Comparison of ENCODE assay signal across 8 cellular contexts in genomic region chr22:17774928-17775675, GRCh38. TPM values are rescaled to one million over a fixed set of nuclear protein-coding genes. Genes with fewer than 3 reads are reported as not detected.
DNase-seq lines count a peak whose midpoint lies in the region; ATAC-seq, FAIRE-seq and TF ChIP-seq lines count a peak whose summit lies in the region.

No MANE protein-coding gene starts in this region.

- H3K79me2 ChIP-seq in astrocyte (ENCODE audit: insufficient read depth, low read length): peaks cover 27% of the 10 kb centered on the region

- peaks cover 0 to 13% of the 10 kb centered on the region in 2 donors for H3K36me3 Mint-ChIP-seq in CD4-positive, alpha-beta memory T cell
- H3K36me3 Mint-ChIP-seq in IgD-negative memory B cell (peaks cover 1% of the 10 kb centered on the region), astrocyte (ENCODE audit: low read depth, unreplicated experiment) (peaks cover 5% of the 10 kb centered on the region)
- peaks cover 0 to 5% (median 2%) of the 10 kb centered on the region in 3 donors for H3K36me3 Mint-ChIP-seq in naive thymus-derived CD8-positive, alpha-beta T cell

- H3K4me2 ChIP-seq in astrocyte (ENCODE audit: low read length): peak overlapping the region; percentile 99

- no peak overlapping the region for H2AFZ ChIP-seq in astrocyte (ENCODE audit: low read depth, low read length)

- no peak for FAIRE-seq in astrocyte (lab: Jason Lieb, UNC)

- DNase-seq in CD4-positive, alpha-beta memory T cell: no peak
- DNase-seq in astrocyte (ENCODE audit: low read depth) (no peak), DMS153 (lab: John Stamatoyannopoulos, UW) (no peak), GOT3 (lab: John Stamatoyannopoulos, UW) (no peak), SHP77 treated with DMSO at 0.1 percent for 48 hours (lab: John Stamatoyannopoulos, UW) (no peak)
- peak in 1 of 10 donors; percentile 36 for DNase-seq in naive thymus-derived CD8-positive, alpha-beta T cell

- H3K27ac Mint-ChIP-seq in CD4-positive, alpha-beta memory T cell: peak overlapping the region; percentile 87 to 98 (median 94)
- H3K27ac Mint-ChIP-seq in IgD-negative memory B cell: peak overlapping the region; percentile 96 to 97 (median 97)
- H3K27ac Mint-ChIP-seq in astrocyte (ENCODE audit: unreplicated experiment): peak overlapping the region; percentile 23
- H3K27ac Mint-ChIP-seq in naive thymus-derived CD8-positive, alpha-beta T cell: peak overlapping the region; percentile 88 to 99 (median 98)

- H3K27me3 ChIP-seq in CD4-positive, alpha-beta memory T cell (ENCODE audit: insufficient read depth, low read length): no peaks in the 10 kb centered on the region
- H3K27me3 ChIP-seq in astrocyte (ENCODE audit: insufficient read depth, low read length): no peaks in the 10 kb centered on the region

- H3K4me3 Mint-ChIP-seq in CD4-positive, alpha-beta memory T cell: peak overlapping the region; percentile 83 to 99 (median 92)
- H3K4me3 Mint-ChIP-seq in IgD-negative memory B cell (peak overlapping the region; percentile 82 to 99 (median 94)), astrocyte (ENCODE audit: unreplicated experiment) (peak overlapping the region; percentile 79)
- H3K4me3 Mint-ChIP-seq in naive thymus-derived CD8-positive, alpha-beta T cell: peak overlapping the region; percentile 85 to 100 (median 95)

- intact Hi-C loops in CD4-positive, alpha-beta memory T cell (cut with micrococcal nuclease): loop anchor here (5.0 kb wide), 1 partner anchor 138 kb away; the partner anchor contains the start of gene BCL2L13

- CTCF ChIA-PET in CD4-positive, alpha-beta memory T cell (lab: Charles Lee; ENCODE audit: partially characterized antibody): interaction anchor here (6.8 kb wide), 1 partner anchor 10 kb away, joined by 58 read pairs; no protein-coding TSS in a partner anchor

- H3K36me3 ChIP-seq in CD4-positive, alpha-beta memory T cell (ENCODE audit: insufficient read depth, low read length): no peaks in the 10 kb centered on the region
- H3K36me3 ChIP-seq in astrocyte (ENCODE audit: insufficient read depth, low read length): no peaks in the 10 kb centered on the region

- H3K4me1 ChIP-seq in CD4-positive, alpha-beta memory T cell (ENCODE audit: insufficient read depth, low read length): peaks cover 83% of the 10 kb centered on the region
- peaks cover 22% of the 10 kb centered on the region for H3K4me1 ChIP-seq in astrocyte (ENCODE audit: insufficient read depth, low read length)

- H3K4me1 Mint-ChIP-seq in CD4-positive, alpha-beta memory T cell: peaks cover 50 to 91% (median 73%) of the 10 kb centered on the region in 4 donors
- peaks cover 45 to 53% (median 47%) of the 10 kb centered on the region in 3 donors for H3K4me1 Mint-ChIP-seq in IgD-negative memory B cell
- peaks cover 10% of the 10 kb centered on the region for H3K4me1 Mint-ChIP-seq in astrocyte (ENCODE audit: low read depth, unreplicated experiment)
- peaks cover 44 to 92% (median 86%) of the 10 kb centered on the region in 4 donors for H3K4me1 Mint-ChIP-seq in naive thymus-derived CD8-positive, alpha-beta T cell

- H3K9me3 Mint-ChIP-seq in CD4-positive, alpha-beta memory T cell: no peaks in the 10 kb centered on the region
- H3K9me3 Mint-ChIP-seq in IgD-negative memory B cell: no peaks in the 10 kb centered on the region
- no peaks in the 10 kb centered on the region for H3K9me3 Mint-ChIP-seq in astrocyte (ENCODE audit: unreplicated experiment)
- peaks cover 0 to 1% (median 0%) of the 10 kb centered on the region in 9 donors for H3K9me3 Mint-ChIP-seq in naive thymus-derived CD8-positive, alpha-beta T cell

- peaks cover 29% of the 10 kb centered on the region for H4K20me1 ChIP-seq in astrocyte (ENCODE audit: insufficient read depth, low read length)

- POLR2A ChIA-PET in CD4-positive, alpha-beta memory T cell (lab: Charles Lee; ENCODE audit: partially characterized antibody): interaction anchor here (0.9 to 3.2 kb wide), 2 partner anchors 10 to 11 kb away, joined by 3 to 19 read pairs; no protein-coding TSS in a partner anchor
- POLR2A ChIA-PET in naive thymus-derived CD8-positive, alpha-beta T cell (lab: Charles Lee): interaction anchor here (0.6 to 1.9 kb wide), 3 partner anchors 10 to 28 kb away, joined by 3 to 5 read pairs (median 5); no protein-coding TSS in a partner anchor

- TF ChIP-seq CTCF in astrocyte (IDR thresholded peaks at IDR 0.05; ENCODE audit: insufficient read depth, low read depth, low read length): no peak

- H3K9ac ChIP-seq in astrocyte (ENCODE audit: low read length): no peak overlapping the region

- no peaks in the 10 kb centered on the region for H3K9me3 ChIP-seq in CD4-positive, alpha-beta memory T cell (ENCODE audit: control insufficient read depth in 1 of 2, low read length in 2 of 2)
- no peaks in the 10 kb centered on the region for H3K9me3 ChIP-seq in astrocyte (ENCODE audit: insufficient read depth, low read depth, low read length)

- H3K27me3 Mint-ChIP-seq in CD4-positive, alpha-beta memory T cell: no peaks in the 10 kb centered on the region
- H3K27me3 Mint-ChIP-seq in IgD-negative memory B cell: no peaks in the 10 kb centered on the region
- H3K27me3 Mint-ChIP-seq in astrocyte (ENCODE audit: low read depth, unreplicated experiment): peaks cover 30% of the 10 kb centered on the region
- H3K27me3 Mint-ChIP-seq in naive thymus-derived CD8-positive, alpha-beta T cell: no peaks in the 10 kb centered on the region

- peak overlapping the region; percentile 57 for H3K27ac ChIP-seq in CD4-positive, alpha-beta memory T cell (ENCODE audit: low read depth, low read length)
- H3K27ac ChIP-seq in astrocyte (ENCODE audit: low read depth, low read length): no peak overlapping the region

- H3K4me3 ChIP-seq in CD4-positive, alpha-beta memory T cell (ENCODE audit: low read length in 2 of 2): no peak overlapping the region
- H3K4me3 ChIP-seq in astrocyte (ENCODE audit: insufficient read depth, low read depth, low read length): no peak overlapping the region

- ATAC-seq in naive thymus-derived CD8-positive, alpha-beta T cell: peak in 1 of 2 donors; percentile 5
- no peak for ATAC-seq in HG02885 (IDR thresholded peaks at IDR 0.05; ENCODE audit: poor library complexity, unreplicated experiment)

RNA-seq across cellular contexts. Expression of gene BID, which starts 0.8 kb away (rescaled TPM):
- 10 to 100 TPM; 22.0 to 23.1 TPM for total RNA-seq in CD4-positive, alpha-beta memory T cell
- polyA plus RNA-seq in CD4-positive, alpha-beta memory T cell: 100 to 1,000 TPM in 1 of 2 donors, 10 to 100 TPM in 1; 72.3 to 104 TPM
- 40.9 TPM for polyA plus RNA-seq in IgD-negative memory B cell
- 30.5 and 35.1 TPM in 2 replicates for total RNA-seq in astrocyte
- total RNA-seq in naive thymus-derived CD8-positive, alpha-beta T cell: 10 to 100 TPM; 22.3 to 23.0 TPM
- polyA plus RNA-seq in naive thymus-derived CD8-positive, alpha-beta T cell: 10 to 100 TPM; 67.0 to 84.1 (median 67.7) TPM

Comparison
In these comparisons a context has a peak if more than half of its experiments do, and no peak if none do; other contexts are left out.
1. H3K27ac Mint-ChIP-seq: peak in every context shown above with its lines; median percentile 98 in naive thymus-derived CD8-positive, alpha-beta T cell; 97 in IgD-negative memory B cell; 94 in CD4-positive, alpha-beta memory T cell; 23 in astrocyte.